In genomic region chr7:4641667-4642467, GRCh38 we compare ENCODE assay signal across 8 cellular contexts. TPM values are rescaled to one million over a fixed set of nuclear protein-coding genes. Genes with fewer than 3 reads are reported as not detected.
DNase-seq lines count a peak whose midpoint lies in the region; ATAC-seq and TF ChIP-seq lines count a peak whose summit lies in the region.

No MANE protein-coding gene starts in this region.

- H3K36me3 Mint-ChIP-seq in CD14-positive monocyte = no peaks in the 10 kb centered on the region

- peak; percentile 36 for TF ChIP-seq CTCF in CD14-positive monocyte (IDR thresholded peaks at IDR 0.05)
- TF ChIP-seq CTCF in dorsolateral prefrontal cortex (IDR thresholded peaks at IDR 0.05 in 54 of 56, conservative IDR thresholded peaks at IDR 0.05 in 2 of 56; ENCODE audit: low read depth in 1 of 56, partially characterized antibody in 56 of 56) = peak in 55 of 56 donors; percentile 33 to 91 (median 61)

- H3K4me3 ChIP-seq in dorsolateral prefrontal cortex = peak overlapping the region; percentile 63 to 100 (median 84)

- H3K27me3 Mint-ChIP-seq in CD14-positive monocyte (ENCODE audit: low read depth in 3 of 3) = peaks cover 0 to 3% (median 0%) of the 10 kb centered on the region in 3 donors

- DNase-seq in CD14-positive monocyte (ENCODE audit: low spot score) = peak; percentile 94
- DNase-seq in GM19240 (ENCODE audit: insufficient read length, low spot score) = peak; percentile 92
- DNase-seq in NCI-H526 treated with DMSO at 0.1 percent for 48 hours (lab: John Stamatoyannopoulos, UW) = peak; percentile 80
- peak; percentile 95 to 96 for DNase-seq in activated CD4-positive, alpha-beta T cell treated with anti-CD3 and anti-CD28 coated beads, Interleukin-2, amount 50 U/mL, for 4 hours
- peak; percentile 75 to 89 (median 82) for DNase-seq in dorsolateral prefrontal cortex
- DNase-seq in lung microvascular endothelial cell (ENCODE audit: low read depth in 2 of 2) = peak; percentile 94 to 97
- DNase-seq in stimulated activated CD4-positive, alpha-beta T cell treated with anti-CD3 and anti-CD28 coated beads, TNF-alpha, amount 100 ng/mL, for 48 hours (ENCODE audit: low read depth in 3 of 3) = peak; percentile 88 to 93 (median 89)

- peaks cover 9% of the 10 kb centered on the region for H3K4me1 Mint-ChIP-seq in CD14-positive monocyte

- peaks cover 0 to 8% (median 5%) of the 10 kb centered on the region in 7 donors for H3K9me3 Mint-ChIP-seq in CD14-positive monocyte

- peak overlapping the region; percentile 81 to 99 (median 96) for H3K27ac ChIP-seq in dorsolateral prefrontal cortex

- H3K27ac Mint-ChIP-seq in CD14-positive monocyte = peak overlapping the region; percentile 87 to 93 (median 90)

- peak overlapping the region; percentile 85 to 88 for H3K4me3 Mint-ChIP-seq in CD14-positive monocyte

- intact Hi-C loops in CD14-positive monocyte (cut with micrococcal nuclease) (loop anchor here (1.0 to 2.0 kb wide), 4 partner anchors 39 to 133 kb away; partner anchors contain the start of gene AP5Z1 (in 1 of the 2)), dorsolateral prefrontal cortex (cut with DNase I) (loop anchor here (1.0 to 5.0 kb wide), 5 partner anchors 39 to 135 kb away; partner anchors contain the start of genes AP5Z1 (in 1 of the 2) and FOXK1 (in 1 of the 2))

- H3K27me3 ChIP-seq in dorsolateral prefrontal cortex = no peaks in the 10 kb centered on the region

- ATAC-seq in HG03457 (IDR thresholded peaks at IDR 0.05; ENCODE audit: unreplicated experiment) = peak; percentile 69

RNA-seq across cellular contexts. Expression of gene FOXK1, which starts 40.2 kb away (rescaled TPM):
- polyA plus RNA-seq in CD14-positive monocyte = under 1 TPM; 0.33 to 0.76 TPM
- 10 to 100 TPM; 45.2 to 88.6 (median 58.7) TPM for total RNA-seq in dorsolateral prefrontal cortex
- total RNA-seq in lung microvascular endothelial cell = 16.3 and 17.7 TPM in 2 replicates

Comparison
In these comparisons a context has a peak if more than half of its experiments do, and no peak if none do; other contexts are left out.
1. Peak in every context shown above with its lines: DNase-seq, ATAC-seq, H3K4me3 ChIP-seq and H3K27ac ChIP-seq.